9 cellular contexts compared by ENCODE assay signal in the genomic region with DNA sequence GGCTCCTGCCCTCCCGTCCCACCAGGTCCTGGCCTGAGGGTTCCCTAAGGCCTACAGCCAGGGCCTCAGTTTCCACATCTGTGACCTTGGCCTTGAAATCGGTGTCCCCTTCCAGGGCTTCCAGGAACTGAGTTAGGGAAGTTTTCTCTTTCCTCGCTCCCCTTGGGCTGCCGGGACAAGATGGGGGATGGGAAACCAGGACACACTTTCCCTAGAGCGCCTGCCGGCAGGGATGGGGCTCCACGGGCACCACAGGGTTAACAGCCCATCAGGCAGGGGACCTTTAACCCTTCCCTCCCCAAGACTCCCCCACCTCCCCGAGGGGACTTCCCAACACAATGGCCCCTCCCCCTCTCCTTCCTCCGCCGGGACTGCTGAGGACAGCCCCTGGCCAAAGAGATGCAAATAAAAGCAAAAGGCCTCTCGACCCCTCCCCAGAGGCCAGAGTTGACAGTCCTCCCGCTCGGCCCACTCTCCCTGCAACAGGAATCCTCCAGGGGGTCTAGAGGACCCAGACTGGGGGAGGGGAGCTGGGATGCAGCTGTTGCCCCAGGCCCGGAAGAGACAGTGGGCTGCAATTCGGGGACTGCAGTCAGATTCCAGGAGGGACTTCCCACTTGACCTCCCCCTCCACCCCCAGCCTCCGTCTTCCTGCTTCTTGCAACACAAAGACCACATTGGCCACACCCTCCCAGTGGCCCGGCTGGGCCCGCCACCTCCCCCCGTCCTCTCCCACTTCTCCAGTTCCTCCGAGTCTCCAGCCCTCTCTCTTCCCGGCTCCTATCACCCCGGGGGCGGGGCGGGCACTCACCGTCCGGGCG. TPM values are rescaled to one million over a fixed set of nuclear protein-coding genes. Genes with fewer than 3 reads are reported as not detected.
A peak's percentile ranks its signal among the peaks of the same experiment; 100 is the strongest.
DNase-seq lines count a peak whose midpoint lies in the region; ATAC-seq, FAIRE-seq and TF ChIP-seq lines count a peak whose summit lies in the region.
"Had no signal": no experiment of that assay in that cellular context is flagged by ENCODE, and none has a peak within 500 bp of the region (broad histone marks: within the 10 kb centered on the region; RNA-seq: fewer than 3 reads in every experiment).

No MANE protein-coding gene starts in this region.

- intact Hi-C loops in prostate gland (cut with DNase I): no loop called here

- FAIRE-seq in RCC 7860 (lab: Jason Lieb, UNC): no peak
- FAIRE-seq in astrocyte (lab: Jason Lieb, UNC): no peak
- FAIRE-seq: colon had no signal

- H3K4me1 ChIP-seq in astrocyte (ENCODE audit: insufficient read depth, low read length) (peaks cover 52% of the 10 kb centered on the region), prostate gland (replicated peaks) (peaks cover 12% of the 10 kb centered on the region)

- H3K4me1 Mint-ChIP-seq in astrocyte (ENCODE audit: low read depth, unreplicated experiment): peaks cover 16% of the 10 kb centered on the region

- H2AFZ ChIP-seq in astrocyte (ENCODE audit: low read depth, low read length): no peak overlapping the region

- 7% methylated on average over 27 of the region's 27 CpGs for WGBS in prostate gland

- peaks cover 26% of the 10 kb centered on the region for H4K20me1 ChIP-seq in astrocyte (ENCODE audit: insufficient read depth, low read length)

- H3K9ac ChIP-seq in astrocyte (ENCODE audit: low read length): peak overlapping the region; percentile 95

- no peaks in the 10 kb centered on the region for H3K9me3 Mint-ChIP-seq in astrocyte (ENCODE audit: unreplicated experiment)

- no peaks in the 10 kb centered on the region for H3K27me3 Mint-ChIP-seq in astrocyte (ENCODE audit: low read depth, unreplicated experiment)

- H3K79me2 ChIP-seq in astrocyte (ENCODE audit: insufficient read depth, low read length): peaks cover 47% of the 10 kb centered on the region

- peak overlapping the region; percentile 91 for H3K27ac Mint-ChIP-seq in astrocyte (ENCODE audit: unreplicated experiment)

- H3K27me3 ChIP-seq in astrocyte (ENCODE audit: insufficient read depth, low read length) (no peaks in the 10 kb centered on the region), prostate gland (replicated peaks; ENCODE audit: insufficient read depth) (no peaks in the 10 kb centered on the region)

- peak overlapping the region; percentile 83 for H3K4me3 Mint-ChIP-seq in astrocyte (ENCODE audit: unreplicated experiment)

- H3K36me3 ChIP-seq in astrocyte (ENCODE audit: insufficient read depth, low read length): no peaks in the 10 kb centered on the region
- H3K36me3 ChIP-seq in prostate gland: no peaks in the 10 kb centered on the region

- peak overlapping the region; percentile 91 for H3K27ac ChIP-seq in astrocyte (ENCODE audit: low read depth, low read length)
- H3K27ac ChIP-seq in prostate gland: peak overlapping the region; percentile 98 to 99

- H3K9me3 ChIP-seq in astrocyte (ENCODE audit: insufficient read depth, low read depth, low read length) (no peaks in the 10 kb centered on the region), prostate gland (no peaks in the 10 kb centered on the region)

- peaks cover 2% of the 10 kb centered on the region for H3K36me3 Mint-ChIP-seq in astrocyte (ENCODE audit: low read depth, unreplicated experiment)

- peak; percentile 69 for TF ChIP-seq POLR2A in prostate gland (IDR thresholded peaks at IDR 0.05)

- DNase-seq in DMS53 (lab: John Stamatoyannopoulos, UW) (peak; percentile 93), RCC 7860 (ENCODE audit: low spot score) (peak; percentile 83), astrocyte (ENCODE audit: low read depth) (peak; percentile 86), hippocampal formation (lab: John Stamatoyannopoulos, UW) (peak; percentile 7 to 47), prostate gland (ENCODE audit: low spot score) (peak; percentile 80)

- H3K4me3 ChIP-seq in astrocyte (ENCODE audit: insufficient read depth, low read depth, low read length) (peak overlapping the region; percentile 45), prostate gland (peak overlapping the region; percentile 32 to 45)

- peak overlapping the region; percentile 100 for H3K4me2 ChIP-seq in astrocyte (ENCODE audit: low read length)

- ATAC-seq in HG03439 (IDR thresholded peaks at IDR 0.05; ENCODE audit: unreplicated experiment) (peak; percentile 2), GM19023 (IDR thresholded peaks at IDR 0.05; ENCODE audit: unreplicated experiment) (no peak), HG03039 (IDR thresholded peaks at IDR 0.05; ENCODE audit: unreplicated experiment) (no peak)

- no peak for TF ChIP-seq CTCF in astrocyte (IDR thresholded peaks at IDR 0.05; ENCODE audit: insufficient read depth, low read depth, low read length)
- no peak for TF ChIP-seq CTCF in prostate gland (IDR thresholded peaks at IDR 0.05)

RNA-seq across cellular contexts. Expression of gene BBC3, which starts 3.4 kb away (rescaled TPM):
- total RNA-seq in astrocyte (43.5 and 54.6 TPM in 2 replicates), prostate gland (10 to 100 TPM; 11.1 to 12.8 TPM)

RNA-seq across cellular contexts. Expression of gene CCDC9, which starts 28.8 kb away (rescaled TPM):
- total RNA-seq in astrocyte: 44.6 and 45.5 TPM in 2 replicates
- 10 to 100 TPM; 27.9 to 48.7 TPM for total RNA-seq in prostate gland

RNA-seq across cellular contexts. Expression of gene INAFM1, which starts 47.1 kb away (rescaled TPM):
- total RNA-seq in astrocyte: 23.6 and 25.7 TPM in 2 replicates
- 10 to 100 TPM; 11.4 to 30.2 TPM for total RNA-seq in prostate gland

Comparison
In these comparisons a context has a peak if more than half of its experiments do, and no peak if none do; other contexts are left out.
1. DNase-seq: peak in every context shown above with its lines; median percentile 93 in DMS53; 86 in astrocyte; 83 in RCC 7860; 80 in prostate gland; 27 in hippocampal formation.